In the genomic region with DNA sequence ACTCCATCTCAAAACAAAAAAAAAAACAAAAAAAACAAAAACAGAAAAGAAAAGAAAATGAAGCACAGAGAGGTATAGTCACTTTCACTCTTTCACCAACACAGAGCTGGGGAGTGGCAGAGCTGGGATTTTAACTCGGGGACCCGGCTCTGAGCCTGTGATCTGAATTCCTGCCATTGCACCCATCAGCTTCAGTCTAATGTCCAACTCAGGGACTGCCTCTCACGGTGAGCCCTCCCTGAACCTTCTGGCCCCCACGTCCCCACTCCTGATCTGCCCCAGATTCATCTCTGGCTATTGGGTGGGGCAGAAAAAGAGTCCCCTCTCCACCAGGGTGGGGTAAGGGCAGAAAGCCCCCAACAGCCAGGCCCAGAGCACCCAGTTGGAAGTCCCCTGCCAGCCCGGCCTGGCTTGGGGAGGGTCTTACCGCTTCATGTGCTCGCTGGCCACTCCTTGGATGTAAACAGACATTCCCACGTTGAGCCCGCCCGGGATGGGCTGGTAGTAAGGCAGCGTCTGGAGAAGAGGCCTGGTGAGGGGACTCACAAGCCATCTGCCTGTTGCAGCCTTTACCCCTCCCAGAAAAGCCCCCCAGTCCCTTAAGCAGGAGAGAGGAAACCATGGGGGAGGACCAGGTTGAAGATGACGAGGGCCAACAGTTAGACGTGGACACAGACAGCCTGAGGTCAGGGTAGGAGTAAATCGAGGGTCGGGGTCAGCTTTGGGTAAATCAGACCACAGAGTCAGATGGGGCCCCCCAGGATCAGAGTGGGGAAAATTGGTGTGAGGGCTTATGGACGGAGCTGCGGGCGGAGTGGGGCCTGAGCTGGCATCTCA, we compare ENCODE assay signal across 13 cellular contexts. TPM values are rescaled to one million over a fixed set of nuclear protein-coding genes. Genes with fewer than 3 reads are reported as not detected.
DNase-seq lines count a peak whose midpoint lies in the region; ATAC-seq and TF ChIP-seq lines count a peak whose summit lies in the region.
"Had no signal": no experiment of that assay in that cellular context is flagged by ENCODE, and none has a peak within 500 bp of the region (broad histone marks: within the 10 kb centered on the region; RNA-seq: fewer than 3 reads in every experiment).

No MANE protein-coding gene starts in this region.

- H3K9me3 Mint-ChIP-seq in CD4-positive, CD25-positive, alpha-beta regulatory T cell = no peaks in the 10 kb centered on the region
- H3K9me3 Mint-ChIP-seq: activated T-cell treated with anti-CD3 and anti-CD28 coated beads, Interleukin-2, amount 50 U/mL, for 72 hours had no signal

- no peak overlapping the region for H3K4me3 ChIP-seq in CD4-positive, CD25-positive, alpha-beta regulatory T cell (ENCODE audit: low read depth, low read length)
- H3K4me3 ChIP-seq in testis = no peak overlapping the region
- H3K4me3 ChIP-seq: smooth muscle cell, upper lobe of right lung had no signal

- H3K36me3 Mint-ChIP-seq in CD4-positive, CD25-positive, alpha-beta regulatory T cell = peaks cover 16% of the 10 kb centered on the region

- H3K27me3 Mint-ChIP-seq in CD4-positive, CD25-positive, alpha-beta regulatory T cell = no peaks in the 10 kb centered on the region

- H3K27me3 ChIP-seq in CD4-positive, CD25-positive, alpha-beta regulatory T cell (ENCODE audit: control insufficient read depth, insufficient read depth, low read length) = no peaks in the 10 kb centered on the region
- no peaks in the 10 kb centered on the region for H3K27me3 ChIP-seq in testis
- H3K27me3 ChIP-seq: upper lobe of right lung had no signal

- TF ChIP-seq POLR2A in testis (IDR thresholded peaks at IDR 0.05) = no peak

- ATAC-seq in CD4-positive, CD25-positive, alpha-beta regulatory T cell (ENCODE audit: low read depth in 2 of 2) = no peak
- peak; percentile 18 for ATAC-seq in left lobe of liver
- ATAC-seq: activated CD4-positive, CD25-positive, alpha-beta regulatory T cell treated with anti-CD3 and anti-CD28 coated beads, Interleukin-2, amount 50 U/mL, for 24 hours; activated T-cell treated with anti-CD3 and anti-CD28 coated beads, Interleukin-2, amount 50 U/mL, for 72 hours had no signal

- intact Hi-C loops in testis (cut with DNase I; ENCODE audit: low total_unique reads) = no loop called here

- TF ChIP-seq CTCF in testis (IDR thresholded peaks at IDR 0.05) = no peak

- peak overlapping the region in 2 of 3 donors; percentile 55 to 91 for H3K27ac Mint-ChIP-seq in CD4-positive, CD25-positive, alpha-beta regulatory T cell
- H3K27ac Mint-ChIP-seq: activated T-cell treated with anti-CD3 and anti-CD28 coated beads, Interleukin-2, amount 50 U/mL, for 72 hours had no signal

- H3K27ac ChIP-seq in CD4-positive, CD25-positive, alpha-beta regulatory T cell (ENCODE audit: insufficient read depth, low read length, poor library complexity, severe bottlenecking) = no peak overlapping the region
- no peak overlapping the region for H3K27ac ChIP-seq in testis
- H3K27ac ChIP-seq: upper lobe of right lung had no signal

- no peak for DNase-seq in CD4-positive, CD25-positive, alpha-beta regulatory T cell
- DNase-seq in left lobe of liver (ENCODE audit: low spot score) (no peak), testis (no peak), iPS-NIHi7 (ENCODE audit: extremely low spot score) (no peak)
- DNase-seq: activated T-cell treated with anti-CD3 and anti-CD28 coated beads, Interleukin-2, amount 50 U/mL, for 72 hours; amygdala; DMS153; NCI-H2171 treated with DMSO at 0.1 percent for 48 hours; upper lobe of right lung had no signal

- no peaks in the 10 kb centered on the region for H3K9me3 ChIP-seq in CD4-positive, CD25-positive, alpha-beta regulatory T cell (ENCODE audit: control insufficient read depth in 2 of 2, low read length in 2 of 2)
- no peaks in the 10 kb centered on the region for H3K9me3 ChIP-seq in testis
- H3K9me3 ChIP-seq: upper lobe of right lung had no signal

- WGBS in testis, 2 donors = 87 to 90% methylated on average over 16 to 18 of the region's 18 CpGs

- H3K4me1 ChIP-seq in CD4-positive, CD25-positive, alpha-beta regulatory T cell (ENCODE audit: control insufficient read depth, insufficient read depth, low read length, poor library complexity, severe bottlenecking) = no peaks in the 10 kb centered on the region
- H3K4me1 ChIP-seq in testis = peaks cover 3% of the 10 kb centered on the region

- peaks cover 25% of the 10 kb centered on the region for H3K36me3 ChIP-seq in CD4-positive, CD25-positive, alpha-beta regulatory T cell (ENCODE audit: control insufficient read depth, insufficient read depth, low read length)
- no peaks in the 10 kb centered on the region for H3K36me3 ChIP-seq in testis (ENCODE audit: low read depth, missing control alignments)

- no peak overlapping the region for H3K4me3 Mint-ChIP-seq in CD4-positive, CD25-positive, alpha-beta regulatory T cell
- H3K4me3 Mint-ChIP-seq: activated T-cell treated with anti-CD3 and anti-CD28 coated beads, Interleukin-2, amount 50 U/mL, for 72 hours had no signal

- no peaks in the 10 kb centered on the region for H3K4me1 Mint-ChIP-seq in CD4-positive, CD25-positive, alpha-beta regulatory T cell

RNA-seq across cellular contexts. Expression of gene LGALS4, which starts 0.5 kb away (rescaled TPM):
- 2.1 TPM for total RNA-seq in CD4-positive, CD25-positive, alpha-beta regulatory T cell
- polyA plus RNA-seq in CD4-positive, CD25-positive, alpha-beta regulatory T cell = under 1 TPM in 1 of 4 donors, not detected in 3; 0.10 TPM
- 102 TPM for total RNA-seq in left lobe of liver
- 1 to 10 TPM; 1.6 to 1.9 TPM for total RNA-seq in testis
- 1.6 TPM for polyA plus RNA-seq in testis (ENCODE audit: insufficient read depth, low read depth, low replicate concordance)
- total RNA-seq: dermis microvascular lymphatic vessel endothelial cell, smooth muscle cell had no signal

RNA-seq across cellular contexts. Expression of gene ECH1, which starts 19.4 kb away (rescaled TPM):
- 95.2 TPM for total RNA-seq in CD4-positive, CD25-positive, alpha-beta regulatory T cell
- polyA plus RNA-seq in CD4-positive, CD25-positive, alpha-beta regulatory T cell = 100 to 1,000 TPM; 248 to 308 (median 277) TPM
- total RNA-seq in left lobe of liver (439 TPM), testis (100 to 1,000 TPM; 176 to 193 TPM)
- 217 TPM for polyA plus RNA-seq in testis (ENCODE audit: insufficient read depth, low read depth, low replicate concordance)

RNA-seq across cellular contexts. Expression of gene LGALS7B, which starts 23.2 kb away (rescaled TPM):
- total RNA-seq in CD4-positive, CD25-positive, alpha-beta regulatory T cell = not detected
- not detected for polyA plus RNA-seq in CD4-positive, CD25-positive, alpha-beta regulatory T cell
- not detected for total RNA-seq in left lobe of liver
- total RNA-seq in testis = 1 to 10 TPM; 2.3 to 8.1 TPM
- polyA plus RNA-seq in testis (ENCODE audit: insufficient read depth, low read depth, low replicate concordance) = not detected
- total RNA-seq: activated T-cell treated with anti-CD3 and anti-CD28 coated beads, Interleukin-2, amount 50 U/mL, for 72 hours; smooth muscle cell had no signal
- polyA plus RNA-seq: neural cell, smooth muscle cell had no signal

RNA-seq across cellular contexts. Expression of gene HNRNPL, which starts 37.6 kb away (rescaled TPM):
- 503 TPM for total RNA-seq in CD4-positive, CD25-positive, alpha-beta regulatory T cell
- polyA plus RNA-seq in CD4-positive, CD25-positive, alpha-beta regulatory T cell = 10 to 100 TPM; 66.3 to 93.6 (median 85.5) TPM
- total RNA-seq in left lobe of liver (93.1 TPM), testis (100 to 1,000 TPM; 216 to 249 TPM)
- polyA plus RNA-seq in testis (ENCODE audit: insufficient read depth, low read depth, low replicate concordance) = 307 TPM

RNA-seq across cellular contexts. Expression of gene LGALS7, which starts 38.9 kb away (rescaled TPM):
- total RNA-seq in CD4-positive, CD25-positive, alpha-beta regulatory T cell = not detected
- polyA plus RNA-seq in CD4-positive, CD25-positive, alpha-beta regulatory T cell = not detected
- not detected for total RNA-seq in left lobe of liver
- total RNA-seq in testis = not detected
- 4.4 TPM for polyA plus RNA-seq in testis (ENCODE audit: insufficient read depth, low read depth, low replicate concordance)
- total RNA-seq: activated T-cell treated with anti-CD3 and anti-CD28 coated beads, Interleukin-2, amount 50 U/mL, for 72 hours; dermis microvascular lymphatic vessel endothelial cell; smooth muscle cell; upper lobe of right lung had no signal
- polyA plus RNA-seq: neural cell, smooth muscle cell had no signal

Comparison
In these comparisons a context has a peak if more than half of its experiments do, and no peak if none do; other contexts are left out.
1. RNA of gene LGALS4, which starts 0.5 kb away (total RNA-seq): 102 TPM in left lobe of liver (single experiment); 2.1 TPM in CD4-positive, CD25-positive, alpha-beta regulatory T cell (single experiment) and 1.6 to 1.9 TPM in testis; every median in the first group is over 10 times any median in the second.